1 cellular context compared by ENCODE assay signal in genomic region chr21:15742052-15742451, GRCh38.
TF ChIP-seq lines count a peak whose summit lies in the region.

No MANE protein-coding gene starts in this region.

TF ChIP-seq in K562, 482 proteins besides CTCF, POLR2A, EP300 and RAD21 (continued from another document and continues in another):
- TF ChIP-seq SMAD1 (IDR thresholded peaks at IDR 0.05; ENCODE audit: low read depth, low read length, partially characterized antibody): no peak
- 0 out of 4 replicates have a peak, but pooled peaks of 1 of the 2 experiments have one; percentile 50 for TF ChIP-seq TBL1XR1 (IDR thresholded peaks at IDR 0.05; ENCODE audit: low read length in 2 of 2)
- TF ChIP-seq RFX5 (IDR thresholded peaks at IDR 0.05; ENCODE audit: low read depth, low read length): no peak
- peak; percentile 55 for TF ChIP-seq CTBP1 (IDR thresholded peaks at IDR 0.05; ENCODE audit: borderline replicate concordance)
- TF ChIP-seq BCLAF1 (IDR thresholded peaks at IDR 0.05; ENCODE audit: borderline replicate concordance in 1 of 2, control insufficient read depth in 1 of 2, low read depth in 2 of 2, low read length in 1 of 2): no peak
- TF ChIP-seq MTA2 (IDR thresholded peaks at IDR 0.05; ENCODE audit: low read depth): peak; percentile 22; the same call in 1 of the 2 replicates
- TF ChIP-seq NFYB (IDR thresholded peaks at IDR 0.05; ENCODE audit: extremely low read depth, insufficient read length): no peak
- TF ChIP-seq NR2C1 (IDR thresholded peaks at IDR 0.05): 0 out of 2 replicates have a peak, but pooled peaks have one; percentile 17
- TF ChIP-seq NR2C1 (tag; IDR thresholded peaks at IDR 0.05): no peak; the same call in 1 of the 2 replicates
- TF ChIP-seq SMARCA4 (IDR thresholded peaks at IDR 0.05): peak; percentile 63; the same call in 1 of the 2 replicates
- peak; percentile 47; the same call in 1 of the 2 replicates for TF ChIP-seq SMAD4 (CRISPR knock-in tag; conservative IDR thresholded peaks at IDR 0.05)
- TF ChIP-seq ZEB2 (IDR thresholded peaks at IDR 0.05): no peak
- peak in 1 of 2 experiments; percentile 89; a peak in 2 of 4 replicates for TF ChIP-seq RCOR1 (IDR thresholded peaks at IDR 0.05; ENCODE audit: borderline replicate concordance in 1 of 2, low read depth in 2 of 2, low read length in 2 of 2)
- TF ChIP-seq PTTG1 (tag; IDR thresholded peaks at IDR 0.05; ENCODE audit: low read depth): no peak
- no peak for TF ChIP-seq NCOA1 (IDR thresholded peaks at IDR 0.05; ENCODE audit: low read depth)
- TF ChIP-seq POLR2AphosphoS5 (IDR thresholded peaks at IDR 0.05; ENCODE audit: control insufficient read depth, insufficient read depth, low read depth, low read length): no peak; the same call in none of the 2 replicates
- no peak for TF ChIP-seq HNRNPL (IDR thresholded peaks at IDR 0.05; ENCODE audit: low read depth, low read length)
- 0 out of 2 replicates have a peak, but pooled peaks have one; percentile 12 for TF ChIP-seq NFIC (IDR thresholded peaks at IDR 0.05)
- TF ChIP-seq KDM1A (IDR thresholded peaks at IDR 0.05): peak; percentile 69 to 78
- peak; percentile 62 for TF ChIP-seq NCOR1 (IDR thresholded peaks at IDR 0.05)
- TF ChIP-seq ZBTB17 (CRISPR knock-in tag; IDR thresholded peaks at IDR 0.05): no peak
- peak in 1 of 2 experiments; percentile 48; a peak in 1 of 4 replicates for TF ChIP-seq MLLT1 (IDR thresholded peaks at IDR 0.05)
- TF ChIP-seq TEAD1 (CRISPR knock-in tag; IDR thresholded peaks at IDR 0.05): no peak
- no peak for TF ChIP-seq ZNF274 (IDR thresholded peaks at IDR 0.05; ENCODE audit: borderline replicate concordance, low read depth, low read length)
- no peak for TF ChIP-seq MGA (IDR thresholded peaks at IDR 0.05)
- TF ChIP-seq SOX6 (IDR thresholded peaks at IDR 0.05): peak; percentile 61; the same call in 1 of the 2 replicates
- TF ChIP-seq TSC22D4 (tag; IDR thresholded peaks at IDR 0.05): no peak
- no peak for TF ChIP-seq RBM15 (IDR thresholded peaks at IDR 0.05; ENCODE audit: insufficient read depth, low read length)
- TF ChIP-seq ATF3 (IDR thresholded peaks at IDR 0.05): no peak
- TF ChIP-seq ATF3 (CRISPR knock-in tag; conservative IDR thresholded peaks at IDR 0.05): no peak
- no peak for TF ChIP-seq ZNF584 (CRISPR knock-in tag; IDR thresholded peaks at IDR 0.05; ENCODE audit: low read depth)
- TF ChIP-seq JUND (IDR thresholded peaks at IDR 0.05; ENCODE audit: borderline replicate concordance, low read depth, low read length): 0 out of 2 replicates have a peak, but pooled peaks have one; percentile 11
- TF ChIP-seq JUND (tag; IDR thresholded peaks at IDR 0.05; ENCODE audit: borderline replicate concordance, low read depth, low read length): no peak; the same call in 2 of the 3 replicates
- 0 out of 2 replicates have a peak, but pooled peaks have one; percentile 17 for TF ChIP-seq DPF2 (IDR thresholded peaks at IDR 0.05)
- TF ChIP-seq SIN3B (IDR thresholded peaks at IDR 0.05; ENCODE audit: low read depth): no peak
- TF ChIP-seq CBFA2T3 (IDR thresholded peaks at IDR 0.05): peak; percentile 82
- TF ChIP-seq ATF6 (CRISPR knock-in tag; IDR thresholded peaks at IDR 0.05): no peak
- TF ChIP-seq TCF7L2 (IDR thresholded peaks at IDR 0.05; ENCODE audit: low read depth, low read length): no peak
- TF ChIP-seq ZNF384 (IDR thresholded peaks at IDR 0.05; ENCODE audit: low read depth, low read length): peak; percentile 78
- peak; percentile 39; the same call in 1 of the 2 replicates for TF ChIP-seq HDAC2 (IDR thresholded peaks at IDR 0.05)
- no peak for TF ChIP-seq ZC3H4 (CRISPR knock-in tag; IDR thresholded peaks at IDR 0.05; ENCODE audit: borderline replicate concordance)
- TF ChIP-seq THRB (CRISPR knock-in tag; conservative IDR thresholded peaks at IDR 0.05): no peak
